Comparison of ENCODE assay signal across 23 cellular contexts in genomic region chr14:104110491-104111209, GRCh38. TPM values are rescaled to one million over a fixed set of nuclear protein-coding genes. Genes with fewer than 3 reads are reported as not detected.
A peak's percentile ranks its signal among the peaks of the same experiment; 100 is the strongest.
DNase-seq lines count a peak whose midpoint lies in the region; ATAC-seq and TF ChIP-seq lines count a peak whose summit lies in the region.
"Had no signal": no experiment of that assay in that cellular context is flagged by ENCODE, and none has a peak within 500 bp of the region (broad histone marks: within the 10 kb centered on the region; RNA-seq: fewer than 3 reads in every experiment).

No MANE protein-coding gene starts in this region.

- no peaks in the 10 kb centered on the region for H3K9me3 Mint-ChIP-seq in activated CD8-positive, alpha-beta memory T cell treated with anti-CD3 and anti-CD28 coated beads, Interleukin-2, amount 10 ng/mL, durations not matched to agents 7 days and 5 days (ENCODE audit: low read depth)
- no peaks in the 10 kb centered on the region for H3K9me3 Mint-ChIP-seq in WTC11
- H3K9me3 Mint-ChIP-seq: GM23338 had no signal

- no peak overlapping the region for H3K4me3 ChIP-seq in left lung
- peak overlapping the region in 1 of 7 experiments; percentile 1 for H3K4me3 ChIP-seq in skin epidermis
- H3K4me3 ChIP-seq: A549, dorsolateral prefrontal cortex, GM23338 had no signal

- no peak overlapping the region for H3K4me3 Mint-ChIP-seq in activated CD8-positive, alpha-beta memory T cell treated with anti-CD3 and anti-CD28 coated beads, Interleukin-2, amount 10 ng/mL, durations not matched to agents 7 days and 5 days
- no peak overlapping the region for H3K4me3 Mint-ChIP-seq in WTC11
- H3K4me3 Mint-ChIP-seq: activated CD8-positive, alpha-beta T cell treated with anti-CD3 and anti-CD28 coated beads, Interleukin-2, amount 10 ng/mL, durations not matched to agents 7 days and 5 days; CD14-positive monocyte; GM23338 had no signal

- no peaks in the 10 kb centered on the region for H3K36me3 ChIP-seq in left lung

- peaks cover 10% of the 10 kb centered on the region for H3K27me3 Mint-ChIP-seq in activated CD8-positive, alpha-beta memory T cell treated with anti-CD3 and anti-CD28 coated beads, Interleukin-2, amount 10 ng/mL, durations not matched to agents 7 days and 5 days
- H3K27me3 Mint-ChIP-seq in WTC11 (ENCODE audit: low read depth), result peaks cover 5% of the 10 kb centered on the region

- H3K36me3 Mint-ChIP-seq in activated CD8-positive, alpha-beta memory T cell treated with anti-CD3 and anti-CD28 coated beads, Interleukin-2, amount 10 ng/mL, durations not matched to agents 7 days and 5 days, result no peaks in the 10 kb centered on the region
- no peaks in the 10 kb centered on the region for H3K36me3 Mint-ChIP-seq in WTC11
- H3K36me3 Mint-ChIP-seq: CD14-positive monocyte had no signal

- POLR2A ChIA-PET in WTC11 (lab: Charles Lee), result interaction anchor here (0.5 kb wide), 1 partner anchor 332 kb away, joined by 3 read pairs; no protein-coding TSS in a partner anchor

- DNase-seq in activated CD8-positive, alpha-beta memory T cell treated with anti-CD3 and anti-CD28 coated beads, Interleukin-2, amount 50 U/mL, for 4 hours, result peak; percentile 7
- no peak for DNase-seq in activated CD8-positive, alpha-beta memory T cell treated with anti-CD3 and anti-CD28 coated beads, Interleukin-2, amount 10 ng/mL, durations not matched to agents 7 days and 5 days
- peak; percentile 9 for DNase-seq in WTC11 (ENCODE audit: low spot score)
- peak; percentile 24 to 70 for DNase-seq in left lung
- DNase-seq in DMS79 (lab: John Stamatoyannopoulos, UW), result no peak
- DNase-seq: activated CD8-positive, alpha-beta T cell treated with anti-CD3 and anti-CD28 coated beads, Interleukin-2, amount 10 ng/mL, durations not matched to agents 7 days and 5 days; DMS153; erythroblast; GF-D8; NCI-H1436 treated with DMSO at 0.1 percent for 48 hours; NCI-H748 treated with DMSO at 0.1 percent for 48 hours; SIG-M5; stimulated activated CD4-positive, alpha-beta T cell treated with anti-CD3 and anti-CD28 coated beads, Interleukin-4, amount 100 ng/mL, for 4 hours had no signal

- ATAC-seq in activated CD8-positive, alpha-beta memory T cell treated with anti-CD3 and anti-CD28 coated beads, Interleukin-2, amount 10 ng/mL, durations not matched to agents 7 days and 5 days, result no peak
- ATAC-seq in WTC11 (no peak), left lung (no peak), HG03378 (IDR thresholded peaks at IDR 0.05; ENCODE audit: unreplicated experiment) (no peak), HG02938 (IDR thresholded peaks at IDR 0.05; ENCODE audit: unreplicated experiment) (no peak)
- ATAC-seq: A549; activated CD8-positive, alpha-beta T cell treated with anti-CD3 and anti-CD28 coated beads, Interleukin-2, amount 10 ng/mL, durations not matched to agents 7 days and 5 days; GM23338 had no signal

- H3K4me1 Mint-ChIP-seq in activated CD8-positive, alpha-beta memory T cell treated with anti-CD3 and anti-CD28 coated beads, Interleukin-2, amount 10 ng/mL, durations not matched to agents 7 days and 5 days, result no peaks in the 10 kb centered on the region
- H3K4me1 Mint-ChIP-seq in WTC11, result peaks cover 2% of the 10 kb centered on the region; the same call in 1 of the 2 replicates
- H3K4me1 Mint-ChIP-seq: CD14-positive monocyte had no signal

- H3K9me3 ChIP-seq in left lung, result no peaks in the 10 kb centered on the region
- H3K9me3 ChIP-seq: A549 had no signal

- H3K27ac Mint-ChIP-seq in activated CD8-positive, alpha-beta memory T cell treated with anti-CD3 and anti-CD28 coated beads, Interleukin-2, amount 10 ng/mL, durations not matched to agents 7 days and 5 days, result no peak overlapping the region
- no peak overlapping the region for H3K27ac Mint-ChIP-seq in WTC11
- H3K27ac Mint-ChIP-seq: activated CD8-positive, alpha-beta T cell treated with anti-CD3 and anti-CD28 coated beads, Interleukin-2, amount 10 ng/mL, durations not matched to agents 7 days and 5 days; GM23338 had no signal

- peaks cover 0 to 61% of the 10 kb centered on the region in 2 donors for H3K27me3 ChIP-seq in left lung

- H3K27ac ChIP-seq in left lung (no peak overlapping the region), skin epidermis (peak overlapping the region in 14 of 21 experiments; percentile 23 to 87 (median 64))
- H3K27ac ChIP-seq: A549, dorsolateral prefrontal cortex had no signal

- CTCF ChIA-PET in activated CD8-positive, alpha-beta memory T cell treated with anti-CD3 and anti-CD28 coated beads, Interleukin-2, amount 10 ng/mL, durations not matched to agents 7 days and 5 days (lab: Charles Lee), result no interaction called here
- CTCF ChIA-PET in WTC11 (lab: Charles Lee), result no interaction called here

- H3K4me1 ChIP-seq in left lung, result no peaks in the 10 kb centered on the region
- H3K4me1 ChIP-seq: A549 had no signal

- TF ChIP-seq CTCF in WTC11 (IDR thresholded peaks at IDR 0.05) (no peak), left lung (IDR thresholded peaks at IDR 0.05) (no peak)

- intact Hi-C loops in left lung (cut with DNase I), result no loop called here

TF ChIP-seq in WTC11, 78 proteins besides CTCF, POLR2A, EP300 and RAD21:
- no peak for TF ChIP-seq EMX1 (CRISPR knock-in tag; IDR thresholded peaks at IDR 0.05)
- no peak for TF ChIP-seq AFF4 (CRISPR knock-in tag; IDR thresholded peaks at IDR 0.05; ENCODE audit: borderline replicate concordance)
- TF ChIP-seq GRHL2 (CRISPR knock-in tag; IDR thresholded peaks at IDR 0.05; ENCODE audit: insufficient replicate concordance, severe bottlenecking), result no peak

RNA-seq across cellular contexts. Expression of gene ASPG, which starts 25.1 kb away (rescaled TPM):
- not detected for total RNA-seq in activated CD8-positive, alpha-beta memory T cell treated with anti-CD3 and anti-CD28 coated beads, Interleukin-2, amount 10 ng/mL, durations not matched to agents 7 days and 5 days
- total RNA-seq in WTC11 (2021), result 3.4 to 3.8 TPM (median 3.5 TPM) in 3 replicates
- total RNA-seq in left lung, result 1 to 10 TPM; 1.4 TPM
- total RNA-seq: activated CD8-positive, alpha-beta T cell treated with anti-CD3 and anti-CD28 coated beads, Interleukin-2, amount 10 ng/mL, durations not matched to agents 7 days and 5 days; OCI-LY7; osteocyte; T-helper 1 cell treated with Interleukin-12 subunit alpha and Interleukin-12 subunit beta and Interleukin-4 antibody, amounts not matched to agents 30 ng/mL and 1 ng/mL, for 36 hours had no signal

RNA-seq across cellular contexts. Expression of gene KIF26A, which starts 27.7 kb away (rescaled TPM):
- total RNA-seq in activated CD8-positive, alpha-beta memory T cell treated with anti-CD3 and anti-CD28 coated beads, Interleukin-2, amount 10 ng/mL, durations not matched to agents 7 days and 5 days, result 1 to 10 TPM in 1 of 2 experiments, under 1 TPM in 1; 0.21 to 1.1 TPM
- total RNA-seq in WTC11 (2021) (36.4 to 53.4 TPM (median 39.5 TPM) in 3 replicates), left lung (1 to 10 TPM; 4.5 to 5.4 TPM)
- total RNA-seq: OCI-LY7 had no signal

Comparison
In these comparisons a context has a peak if more than half of its experiments do, and no peak if none do; other contexts are left out.
1. DNase-seq: peak in activated CD8-positive, alpha-beta memory T cell treated with anti-CD3 and anti-CD28 coated beads, Interleukin-2, amount 50 U/mL, for 4 hours (single experiment), WTC11 (single experiment) and left lung (2 of 2); none in activated CD8-positive, alpha-beta memory T cell treated with anti-CD3 and anti-CD28 coated beads, Interleukin-2, amount 10 ng/mL, durations not matched to agents 7 days and 5 days (single experiment) and DMS79 (single experiment).
2. H3K27ac ChIP-seq: peak in skin epidermis (14 of 21); none in left lung (0 of 2).